In the genomic region with DNA sequence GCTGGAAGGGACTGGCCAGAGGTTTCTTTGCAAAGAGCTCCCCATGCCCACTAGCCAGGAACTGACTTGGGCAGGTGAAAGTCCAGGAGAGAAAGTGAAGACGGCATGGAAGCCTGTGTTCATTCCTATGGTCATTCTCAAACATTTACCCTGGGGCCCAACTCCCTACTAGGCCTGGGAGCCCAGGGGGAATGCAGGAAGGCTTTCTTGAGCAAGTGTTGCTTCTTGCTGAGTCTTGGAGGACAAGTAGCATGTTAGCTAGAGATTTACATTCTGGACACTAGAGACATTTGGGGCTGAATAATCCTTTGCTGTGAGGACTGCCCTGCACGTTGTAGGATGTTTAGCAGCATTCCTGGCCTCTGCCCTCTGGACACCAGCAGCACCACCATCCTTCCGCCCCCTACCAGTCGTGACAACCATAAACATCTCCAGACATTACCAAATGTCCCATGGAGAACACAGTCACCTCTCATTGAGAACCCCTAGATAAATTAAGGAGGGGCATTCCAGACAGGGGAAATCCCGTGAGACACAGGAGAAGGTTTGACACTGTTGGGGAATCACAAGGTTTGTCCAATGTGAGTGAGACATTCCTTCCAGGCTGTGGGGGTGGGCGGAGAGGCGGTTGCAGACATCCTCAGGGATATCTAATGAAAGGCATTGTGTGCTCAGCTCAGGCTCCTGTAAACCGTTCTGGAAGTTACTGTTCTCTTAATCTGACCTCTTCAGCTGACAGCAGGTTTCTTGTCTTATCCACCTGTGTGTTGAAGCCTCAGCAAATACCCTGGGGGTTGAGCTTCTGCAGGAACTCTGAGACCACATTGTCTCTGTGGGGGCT, we compare ENCODE assay signal across 18 cellular contexts.
DNase-seq lines count a peak whose midpoint lies in the region; FAIRE-seq and TF ChIP-seq lines count a peak whose summit lies in the region.
"Had no signal": no experiment of that assay in that cellular context is flagged by ENCODE, and none has a peak within 500 bp of the region (broad histone marks: within the 10 kb centered on the region; RNA-seq: fewer than 3 reads in every experiment).

No MANE protein-coding gene starts in this region.

- no peak overlapping the region for H2BK20ac ChIP-seq in H1 (ENCODE audit: low read length)

- no peak for TF ChIP-seq CTCF in HEK293 (tag by site-specific recombination; IDR thresholded peaks at IDR 0.05)
- TF ChIP-seq CTCF in OCI-LY7 (conservative IDR thresholded peaks at IDR 0.05; ENCODE audit: low read length) = no peak
- no peak for TF ChIP-seq CTCF in H1 (IDR thresholded peaks at IDR 0.05; ENCODE audit: control extremely low read depth in 1 of 3, insufficient read depth in 1 of 3, low read depth in 1 of 3, low read length in 3 of 3)
- TF ChIP-seq CTCF in type B pancreatic cell (conservative IDR thresholded peaks at IDR 0.05) = no peak
- TF ChIP-seq CTCF in colonic mucosa (IDR thresholded peaks at IDR 0.05) = no peak

- H4K12ac ChIP-seq in trophoblast cell (ENCODE audit: low read depth, low read length) = no peak overlapping the region

- H3K4me1 Mint-ChIP-seq in type B pancreatic cell (ENCODE audit: unreplicated experiment) = peaks cover 22% of the 10 kb centered on the region

- H4K20me1 ChIP-seq in OCI-LY7 (ENCODE audit: insufficient read depth, low read length) (no peaks in the 10 kb centered on the region), H1 (replicated peaks in 1 of 2; ENCODE audit: control insufficient read depth in 1 of 2, insufficient read depth in 2 of 2, low read length in 2 of 2) (no peaks in the 10 kb centered on the region)

- FAIRE-seq in H1 (lab: Jason Lieb, UNC) = no peak
- FAIRE-seq: endometrium, GM18507 had no signal

- H2BK5ac ChIP-seq in H1 (ENCODE audit: low read depth, low read length) = no peak overlapping the region
- H2BK5ac ChIP-seq in trophoblast cell (ENCODE audit: low read depth, low read length, poor library complexity) = no peak overlapping the region

- TF ChIP-seq POLR2A in H1 (IDR thresholded peaks at IDR 0.05; ENCODE audit: control extremely low read depth in 1 of 2, low read depth in 2 of 2, low read length in 2 of 2) = no peak

- no peaks in the 10 kb centered on the region for H3K36me3 ChIP-seq in HEK293 (ENCODE audit: control insufficient read depth in 2 of 2, insufficient read depth in 1 of 2, low read length in 2 of 2)
- no peaks in the 10 kb centered on the region for H3K36me3 ChIP-seq in OCI-LY7 (ENCODE audit: insufficient read depth, low read length)
- H3K36me3 ChIP-seq in H1 (ENCODE audit: control insufficient read depth in 2 of 4, insufficient read depth in 4 of 4, low read length in 3 of 4) = no peaks in the 10 kb centered on the region
- no peaks in the 10 kb centered on the region for H3K36me3 ChIP-seq in trophoblast cell (ENCODE audit: control insufficient read depth in 1 of 2, insufficient read depth in 2 of 2, low read length in 2 of 2)
- no peaks in the 10 kb centered on the region for H3K36me3 ChIP-seq in colonic mucosa
- H3K36me3 ChIP-seq: adrenal gland, gastrocnemius medialis, lower lobe of right lung, right atrium auricular region had no signal

- H3K4me1 ChIP-seq in HEK293 (ENCODE audit: control insufficient read depth, insufficient read depth, low read length) = peaks cover 14% of the 10 kb centered on the region
- peaks cover 70% of the 10 kb centered on the region for H3K4me1 ChIP-seq in OCI-LY7 (ENCODE audit: insufficient read depth, low read length, poor library complexity, severe bottlenecking)
- peaks cover 0 to 4% (median 0%) of the 10 kb centered on the region in 4 experiments; a peak in 1 of 7 replicates for H3K4me1 ChIP-seq in H1 (replicated peaks in 1 of 4; ENCODE audit: control insufficient read depth in 3 of 4, insufficient read depth in 4 of 4, low read length in 3 of 4)
- H3K4me1 ChIP-seq in trophoblast cell (ENCODE audit: control insufficient read depth in 1 of 2, insufficient read depth in 2 of 2, low read length in 2 of 2) = peaks cover 14 to 22% of the 10 kb centered on the region in 2 experiments
- no peaks in the 10 kb centered on the region for H3K4me1 ChIP-seq in colonic mucosa
- H3K4me1 ChIP-seq: adrenal gland, gastrocnemius medialis, lower lobe of right lung, right atrium auricular region had no signal

- H3K23ac ChIP-seq in H1 (ENCODE audit: insufficient read length) = no peak overlapping the region
- no peak overlapping the region for H3K23ac ChIP-seq in trophoblast cell (ENCODE audit: low read length)

- intact Hi-C loops in OCI-LY7 (cut with micrococcal nuclease; ENCODE audit: unreplicated experiment) (no loop called here), colonic mucosa (cut with DNase I) (no loop called here)

- DNase-seq in OCI-LY7 (ENCODE audit: low spot score) = peak; percentile 83
- no peak for DNase-seq in H1 (ENCODE audit: low read depth in 1 of 2, low spot score in 2 of 2)
- peak; percentile 95 to 98 for DNase-seq in trophoblast cell
- DNase-seq in ACHN = no peak
- no peak for DNase-seq in type B pancreatic cell (ENCODE audit: extremely low spot score, unreplicated experiment)
- DNase-seq in SKM-1 (lab: John Stamatoyannopoulos, UW; ENCODE audit: unreplicated experiment) = no peak
- no peak for DNase-seq in colonic mucosa
- DNase-seq: adrenal gland, cerebellar nuclear complex, gastrocnemius medialis, lower lobe of right lung, NCI-H2081, NCI-H526 had no signal

- H3K4ac ChIP-seq in H1 (replicated peaks; ENCODE audit: insufficient read length, low read depth, low read length) (no peak overlapping the region), trophoblast cell (ENCODE audit: low read depth, low read length) (no peak overlapping the region)

- H3K27me3 Mint-ChIP-seq in type B pancreatic cell = peaks cover 18% of the 10 kb centered on the region

- CTCF ChIA-PET in HEK293 (lab: Yijun Ruan, JAX) (interaction anchor here (0.9 to 1.0 kb wide), 2 partner anchors 11 to 36 kb away, joined by 3 to 4 read pairs; no protein-coding TSS in a partner anchor), OCI-LY7 (lab: Charles Lee; ENCODE audit: unreplicated experiment) (no interaction called here), H1 (lab: Charles Lee; ENCODE audit: partially characterized antibody) (interaction anchor here (1.1 to 1.9 kb wide), 3 partner anchors 14 to 134 kb away, joined by 3 to 5 read pairs (median 3); no protein-coding TSS in a partner anchor)

- no peaks in the 10 kb centered on the region for H3K9me3 Mint-ChIP-seq in type B pancreatic cell
- H3K9me3 Mint-ChIP-seq: neural crest cell had no signal

- no peaks in the 10 kb centered on the region for H3K79me1 ChIP-seq in H1 (ENCODE audit: low read depth, low read length)
- H3K79me1 ChIP-seq in trophoblast cell (ENCODE audit: low read length) = peaks cover 7% of the 10 kb centered on the region

- no peak overlapping the region for H3K27ac Mint-ChIP-seq in type B pancreatic cell

- no peak overlapping the region for H4K8ac ChIP-seq in H1 (ENCODE audit: extremely low read depth, insufficient read depth, low read length)
- H4K8ac ChIP-seq in trophoblast cell (ENCODE audit: low read depth, low read length) = peak overlapping the region; percentile 21

- H3K79me2 ChIP-seq in OCI-LY7 (ENCODE audit: insufficient read depth, low read depth, low read length) (no peaks in the 10 kb centered on the region), H1 (ENCODE audit: control insufficient read depth in 1 of 2, insufficient read depth in 2 of 2, low read length in 2 of 2) (no peaks in the 10 kb centered on the region), trophoblast cell (ENCODE audit: control insufficient read depth, insufficient read depth, low read length, poor library complexity) (peaks cover 2% of the 10 kb centered on the region)

- no peak for TF ChIP-seq EP300 in H1 (IDR thresholded peaks at IDR 0.05; ENCODE audit: borderline replicate concordance in 1 of 2, low read depth in 2 of 2, low read length in 2 of 2)

- no peak overlapping the region for H3K4me3 ChIP-seq in HEK293 (ENCODE audit: low read depth, low read length)
- H3K4me3 ChIP-seq in OCI-LY7 (ENCODE audit: low read depth, low read length, poor library complexity, severe bottlenecking) = peak overlapping the region; percentile 10
- H3K4me3 ChIP-seq in H1 (ENCODE audit: extremely low read depth in 1 of 4, insufficient read depth in 2 of 4, low read depth in 3 of 4, low read length in 4 of 4) = no peak overlapping the region
- H3K4me3 ChIP-seq in trophoblast cell (ENCODE audit: low read depth, low read length) = no peak overlapping the region
- H3K4me3 ChIP-seq in colonic mucosa = no peak overlapping the region
- H3K4me3 ChIP-seq: adrenal gland, gastrocnemius medialis, lower lobe of right lung, right atrium auricular region had no signal

- TF ChIP-seq RAD21 in H1 (IDR thresholded peaks at IDR 0.05 in 1 of 2, conservative IDR thresholded peaks at IDR 0.05 in 1 of 2; ENCODE audit: low read depth in 2 of 2, low read length in 2 of 2) = no peak

- H3K18ac ChIP-seq in H1 (ENCODE audit: extremely low read depth, low read length) (no peak overlapping the region), trophoblast cell (ENCODE audit: low read length) (no peak overlapping the region)

- 91% methylated on average over 8 of the region's 8 CpGs; no CpG with 5 or more reads in 1 of the 2 experiments for WGBS in H1 (ENCODE audit: extremely low coverage in 1 of 2, insufficient coverage in 1 of 2, insufficient read length in 1 of 2, insufficient replicate concordance in 2 of 2, low coverage in 1 of 2, low lambda C conversion rate in 2 of 2, missing lambda C conversion rate in 1 of 2), 2 experiments
- no CpG with 5 or more reads among the region's 8 CpGs for WGBS in trophoblast cell (ENCODE audit: extremely low coverage, insufficient coverage, insufficient read length)

- 0 out of 7 replicates have a peak overlapping the region, but pooled peaks of 1 of the 4 experiments have one; percentile 5 for H3K9ac ChIP-seq in H1 (replicated peaks in 1 of 4; ENCODE audit: extremely low read depth in 1 of 4, low read depth in 3 of 4, low read length in 3 of 4)
- no peak overlapping the region for H3K9ac ChIP-seq in trophoblast cell (ENCODE audit: low read length)
- H3K9ac ChIP-seq in colonic mucosa (ENCODE audit: low read depth in 2 of 2, low read length in 2 of 2) = no peak overlapping the region

- H3K14ac ChIP-seq in H1 (ENCODE audit: insufficient read length) (no peak overlapping the region), trophoblast cell (ENCODE audit: low read length) (no peak overlapping the region)

- H2BK120ac ChIP-seq in H1 (replicated peaks; ENCODE audit: low read depth, low read length) = no peak overlapping the region
- H2BK120ac ChIP-seq in trophoblast cell (ENCODE audit: insufficient read depth, low read length, poor library complexity) = peak overlapping the region; percentile 20

- H2AK5ac ChIP-seq in H1 (ENCODE audit: low read depth, low read length) = no peak overlapping the region
- H2AK5ac ChIP-seq in trophoblast cell (ENCODE audit: low read length) = no peak overlapping the region

- 0 out of 2 replicates have a peak, but pooled peaks cover 1% of the 10 kb centered on the region for H3K23me2 ChIP-seq in H1 (ENCODE audit: low read depth, low read length)

- H3K27me3 ChIP-seq in H1 (replicated peaks in 1 of 4; ENCODE audit: control insufficient read depth in 3 of 4, extremely low read depth in 1 of 4, insufficient read depth in 3 of 4, low read length in 3 of 4) = no peaks in the 10 kb centered on the region; a peak in 1 of 7 replicates
- no peaks in the 10 kb centered on the region for H3K27me3 ChIP-seq in trophoblast cell (ENCODE audit: insufficient read depth, low read length)
- no peaks in the 10 kb centered on the region for H3K27me3 ChIP-seq in colonic mucosa
- H3K27me3 ChIP-seq: adrenal gland, gastrocnemius medialis, right atrium auricular region had no signal

- H3K9me3 ChIP-seq in HEK293 (ENCODE audit: control insufficient read depth, insufficient read depth, low read depth, low read length) (no peaks in the 10 kb centered on the region), OCI-LY7 (ENCODE audit: low read length) (no peaks in the 10 kb centered on the region; the same call in 1 of the 2 replicates), H1 (ENCODE audit: insufficient read depth in 2 of 2, low read depth in 1 of 2, low read length in 1 of 2) (no peaks in the 10 kb centered on the region), trophoblast cell (ENCODE audit: insufficient read depth, low read depth, low read length) (no peaks in the 10 kb centered on the region), colonic mucosa (no peaks in the 10 kb centered on the region)
- H3K9me3 ChIP-seq: adrenal gland, gastrocnemius medialis, lower lobe of right lung, right atrium auricular region had no signal

- H3K4me3 Mint-ChIP-seq in type B pancreatic cell = no peak overlapping the region
- H3K4me3 Mint-ChIP-seq: neural crest cell had no signal

- peak overlapping the region; percentile 60 for H3K4me2 ChIP-seq in OCI-LY7 (ENCODE audit: low read length)
- H3K4me2 ChIP-seq in H1 (ENCODE audit: insufficient read depth in 1 of 2, low read depth in 2 of 2, low read length in 2 of 2) = no peak overlapping the region
- peak overlapping the region; percentile 17 for H3K4me2 ChIP-seq in trophoblast cell (ENCODE audit: low read length)

- no TSS peak for BruUV-seq in OCI-LY7 (replicated peaks; lab: Mats Ljungman, UMichigan)

- H2AFZ ChIP-seq in OCI-LY7 (ENCODE audit: low read length) (peak overlapping the region; percentile 64), H1 (ENCODE audit: low read length) (no peak overlapping the region), trophoblast cell (ENCODE audit: insufficient read depth, low read length, poor library complexity) (no peak overlapping the region)

- in situ Hi-C loops in ACHN (cut with HindIII; ENCODE audit: low pct_ligation_motif_present, low pct_unique_long_range_greater_than_20kb, low sequenced_read_pairs) = no loop called here

- no peak overlapping the region for H4K91ac ChIP-seq in H1 (replicated peaks; ENCODE audit: insufficient read length, low read length)
- no peak overlapping the region for H4K91ac ChIP-seq in trophoblast cell (ENCODE audit: low read depth, low read length)

- H3K56ac ChIP-seq in H1 (replicated peaks; ENCODE audit: insufficient read length, low read depth, low read length) = no peak overlapping the region

- H3K27ac ChIP-seq in HEK293 (ENCODE audit: extremely low read depth, low read depth, low read length) (no peak overlapping the region), OCI-LY7 (ENCODE audit: low read depth, low read length, poor library complexity, severe bottlenecking) (peak overlapping the region; percentile 54), H1 (ENCODE audit: low read depth, low read length) (no peak overlapping the region), trophoblast cell (ENCODE audit: low read depth, low read length) (peak overlapping the region; percentile 34), colonic mucosa (no peak overlapping the region)
- H3K27ac ChIP-seq: adrenal gland, gastrocnemius medialis, lower lobe of right lung, right atrium auricular region had no signal

- no peak overlapping the region for H2BK12ac ChIP-seq in H1 (ENCODE audit: low read depth, low read length)
- H2BK12ac ChIP-seq in trophoblast cell (ENCODE audit: low read length) = peak overlapping the region; percentile 50

- no peaks in the 10 kb centered on the region for H3K36me3 Mint-ChIP-seq in type B pancreatic cell

- no peaks in the 10 kb centered on the region for H3K9me2 ChIP-seq in OCI-LY7 (ENCODE audit: insufficient read depth, low read length)

- 0 out of 2 replicates have a peak overlapping the region, but pooled peaks have one; percentile 46 for H2BK15ac ChIP-seq in H1 (ENCODE audit: low read length)

- POLR2A ChIA-PET in HEK293 (lab: Yijun Ruan, JAX) (interaction anchor here (0.6 kb wide), 1 partner anchor 269 kb away, joined by 4 read pairs; no protein-coding TSS in a partner anchor), OCI-LY7 (lab: Charles Lee) (interaction anchor here (0.8 kb wide), 1 partner anchor 19 kb away, joined by 3 read pairs; no protein-coding TSS in a partner anchor), H1 (lab: Charles Lee; ENCODE audit: partially characterized antibody) (no interaction called here)

- H4K5ac ChIP-seq in H1 (ENCODE audit: insufficient read length, low read depth, low read length) = no peak overlapping the region

Comparison
In these comparisons a context has a peak if more than half of its experiments do, and no peak if none do; other contexts are left out.
1. H3K27ac ChIP-seq: peak in OCI-LY7 (single experiment) and trophoblast cell (single experiment); none in HEK293 (single experiment), H1 (single experiment) and colonic mucosa (single experiment).
2. DNase-seq: peak in OCI-LY7 (single experiment) and trophoblast cell (2 of 2); none in H1 (0 of 2), ACHN (single experiment), type B pancreatic cell (single experiment), SKM-1 (single experiment) and colonic mucosa (single experiment).
3. H3K4me2 ChIP-seq: peak in OCI-LY7 (single experiment) and trophoblast cell (single experiment); none in H1 (0 of 2).